In the genomic region with DNA sequence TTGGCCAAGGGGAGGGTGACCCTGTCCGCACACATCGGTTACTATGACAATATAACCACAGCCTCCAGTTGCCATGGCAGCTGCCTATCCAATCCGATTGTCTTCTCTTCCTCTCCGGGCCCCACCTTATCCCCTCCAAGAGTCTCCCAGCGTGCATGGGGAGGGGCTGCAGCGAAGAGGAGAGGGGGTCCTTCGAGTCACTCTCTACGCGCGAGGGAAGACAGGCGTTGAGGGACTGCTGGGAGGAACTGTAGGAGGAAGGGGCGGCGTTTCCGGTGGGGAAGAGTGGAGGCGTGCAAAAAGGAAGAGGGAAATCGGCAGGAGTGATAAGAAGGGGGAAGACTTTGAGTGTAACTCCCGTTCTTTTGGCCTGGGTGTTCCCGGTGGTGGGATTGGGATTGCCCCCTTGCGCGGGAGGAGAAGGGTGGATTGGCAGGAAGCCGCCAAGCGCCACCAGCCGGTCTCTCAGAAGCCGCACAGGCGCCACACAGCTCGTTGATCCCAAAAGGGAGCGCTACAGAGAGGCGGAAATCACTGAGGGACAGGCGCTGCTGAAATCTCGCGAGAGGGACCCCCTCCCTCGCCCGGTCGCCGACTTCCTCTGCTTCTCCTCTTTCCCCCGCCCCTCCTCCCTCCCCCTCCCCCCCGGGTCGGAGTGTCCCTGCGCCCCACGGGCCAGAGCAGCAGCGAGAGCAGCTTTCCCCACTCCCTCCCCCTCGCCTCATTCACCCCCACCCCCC, we compare ENCODE assay signal across 8 cellular contexts. TPM values are rescaled to one million over a fixed set of nuclear protein-coding genes. Genes with fewer than 3 reads are reported as not detected.
DNase-seq lines count a peak whose midpoint lies in the region; ATAC-seq and TF ChIP-seq lines count a peak whose summit lies in the region.

No MANE protein-coding gene starts in this region.

- H3K4me3 ChIP-seq in CD8-positive, alpha-beta T cell (ENCODE audit: low read depth, low read length): peak overlapping the region; percentile 86

- peak overlapping the region; percentile 90 for H3K27ac ChIP-seq in CD8-positive, alpha-beta T cell (ENCODE audit: low read depth, low read length)

- no peaks in the 10 kb centered on the region for H3K27me3 Mint-ChIP-seq in CD8-positive, alpha-beta T cell (ENCODE audit: low read depth)

- peaks cover 32% of the 10 kb centered on the region for H3K4me1 ChIP-seq in CD8-positive, alpha-beta T cell (ENCODE audit: insufficient read depth, low read length)

- intact Hi-C loops in CD8-positive, alpha-beta T cell (cut with DNase I, micrococcal nuclease): loop anchor here (2.0 to 10.0 kb wide), 9 partner anchors 579 to 1845 kb away; partner anchors contain the start of genes DHX9 (in 2 of the 2), RNF2 (in 2 of the 2), SWT1 (in 2 of the 2) and TRMT1L (in 2 of the 2)

- CTCF ChIA-PET in CD8-positive, alpha-beta T cell (lab: Charles Lee): interaction anchor here (1.0 to 1.6 kb wide), 2 partner anchors 67 to 162 kb away, joined by 3 to 8 read pairs; no protein-coding TSS in a partner anchor

- POLR2A ChIA-PET in CD8-positive, alpha-beta T cell (lab: Charles Lee): interaction anchor here (0.8 to 3.1 kb wide), 3 partner anchors 73 to 625 kb away, joined by 3 to 14 read pairs (median 4); partner anchors contain the start of gene ARPC5

- TF ChIP-seq CTCF in CD8-positive, alpha-beta T cell (IDR thresholded peaks at IDR 0.05): no peak

- H3K27me3 ChIP-seq in CD8-positive, alpha-beta T cell (ENCODE audit: insufficient read depth, low read length): no peaks in the 10 kb centered on the region

- peak; percentile 92 to 98 (median 96) for DNase-seq in CD8-positive, alpha-beta T cell
- peak; percentile 96 for DNase-seq in HS-5 (ENCODE audit: low read depth)
- peak; percentile 84 for DNase-seq in NK-92 (lab: John Stamatoyannopoulos, UW; ENCODE audit: unreplicated experiment)
- DNase-seq in activated CD8-positive, alpha-beta memory T cell treated with anti-CD3 and anti-CD28 coated beads for 24 hours: peak; percentile 99
- DNase-seq in effector CD8-positive, alpha-beta T cell (lab: John Stamatoyannopoulos, UW): peak; percentile 97
- DNase-seq in lung microvascular endothelial cell (ENCODE audit: low read depth in 2 of 2): peak; percentile 97 to 98
- peak; percentile 96 to 98 (median 97) for DNase-seq in stimulated activated CD4-positive, alpha-beta T cell treated with anti-CD3 and anti-CD28 coated beads, TNF-alpha, amount 100 ng/mL, for 4 hours (ENCODE audit: low read depth in 3 of 3)

- peaks cover 24% of the 10 kb centered on the region for H3K4me1 Mint-ChIP-seq in CD8-positive, alpha-beta T cell (ENCODE audit: low read depth)

- H3K27ac Mint-ChIP-seq in CD8-positive, alpha-beta T cell: peak overlapping the region; percentile 99

- H3K36me3 Mint-ChIP-seq in CD8-positive, alpha-beta T cell: peaks cover 22% of the 10 kb centered on the region

- H3K9me3 ChIP-seq in CD8-positive, alpha-beta T cell (ENCODE audit: low read length): no peaks in the 10 kb centered on the region

- no peaks in the 10 kb centered on the region for H3K9me3 Mint-ChIP-seq in CD8-positive, alpha-beta T cell

- ATAC-seq in CD8-positive, alpha-beta T cell: peak; percentile 65
- ATAC-seq in GM19468 (IDR thresholded peaks at IDR 0.05; ENCODE audit: extremely low read depth, unreplicated experiment): peak; percentile 29

- peak overlapping the region; percentile 98 for H3K4me3 Mint-ChIP-seq in CD8-positive, alpha-beta T cell

- H3K36me3 ChIP-seq in CD8-positive, alpha-beta T cell (ENCODE audit: insufficient read depth, low read length): no peaks in the 10 kb centered on the region

RNA-seq across cellular contexts. Expression of gene SMG7, which starts 0.4 kb away (rescaled TPM):
- 10 to 100 TPM; 38.9 to 42.8 TPM for total RNA-seq in CD8-positive, alpha-beta T cell
- 10.5 and 12.2 TPM in 2 replicates for total RNA-seq in lung microvascular endothelial cell

RNA-seq across cellular contexts. Expression of gene NMNAT2, which starts 53.7 kb away (rescaled TPM):
- not detected for total RNA-seq in CD8-positive, alpha-beta T cell
- 0.20 and 0.22 TPM in 2 replicates for total RNA-seq in lung microvascular endothelial cell

Comparison
In these comparisons a context has a peak if more than half of its experiments do, and no peak if none do; other contexts are left out.
1. Peak in every context shown above with its lines: DNase-seq, ATAC-seq, H3K4me3 ChIP-seq and H3K27ac ChIP-seq.